ENCODE assay signal across 13 cellular contexts in genomic region chr1:1039145-1039910, GRCh38. TPM values are rescaled to one million over a fixed set of nuclear protein-coding genes. Genes with fewer than 3 reads are reported as not detected.
DNase-seq lines count a peak whose midpoint lies in the region; ATAC-seq, FAIRE-seq and TF ChIP-seq lines count a peak whose summit lies in the region.
"Had no signal": no experiment of that assay in that cellular context is flagged by ENCODE, and none has a peak within 500 bp of the region (broad histone marks: within the 10 kb centered on the region; RNA-seq: fewer than 3 reads in every experiment).

No MANE protein-coding gene starts in this region.

- in situ Hi-C loops in GM12878 (cut with MboI): no loop called here

- no peak for TF ChIP-seq EP300 in GM12878 (IDR thresholded peaks at IDR 0.05; ENCODE audit: borderline replicate concordance in 1 of 2, control insufficient read depth in 1 of 2, low read depth in 2 of 2, low read length in 2 of 2)

- peaks cover 15% of the 10 kb centered on the region for H3K4me1 Mint-ChIP-seq in activated CD4-positive, alpha-beta T cell treated with anti-CD3 and anti-CD28 coated beads for 36 hours
- peaks cover 30% of the 10 kb centered on the region for H3K4me1 Mint-ChIP-seq in stimulated activated effector memory CD8-positive, alpha-beta T cell treated with anti-CD3 and anti-CD28 coated beads, Interleukin-12 subunit alpha, Interleukin-12 subunit beta, amount 100 ng/mL, for 72 hours

- DNase-seq in activated CD4-positive, alpha-beta T cell treated with anti-CD3 and anti-CD28 coated beads for 36 hours: peak; percentile 54
- DNase-seq in activated CD4-positive, alpha-beta T cell treated with anti-CD3 and anti-CD28 coated beads, Interleukin-2, amount 50 U/mL, for 1 hour: no peak
- DNase-seq in MV-4-11 (lab: John Stamatoyannopoulos, UW) (peak; percentile 81), GM12878 (ENCODE audit: low read depth, low spot score) (no peak), left colon (no peak), SHP77 (lab: John Stamatoyannopoulos, UW) (no peak)
- DNase-seq in stimulated activated effector memory CD8-positive, alpha-beta T cell treated with anti-CD3 and anti-CD28 coated beads, Interleukin-12 subunit alpha, Interleukin-12 subunit beta, amount 100 ng/mL, for 72 hours (ENCODE audit: low spot score in 2 of 2): no peak
- DNase-seq: left ventricle myocardium inferior, NCI-H345 had no signal

- POLR2A ChIA-PET in activated CD4-positive, alpha-beta T cell treated with anti-CD3 and anti-CD28 coated beads for 36 hours (lab: Charles Lee): interaction anchor here (0.6 kb wide), 1 partner anchor 58 kb away, joined by 4 read pairs; no protein-coding TSS in a partner anchor
- POLR2A ChIA-PET in GM12878 (lab: Charles Lee): interaction anchor here (0.6 to 2.4 kb wide), 9 partner anchors 19 to 211 kb away, joined by 3 to 9 read pairs (median 6); no protein-coding TSS in a partner anchor

- no peaks in the 10 kb centered on the region for H3K79me2 ChIP-seq in GM12878 (ENCODE audit: control insufficient read depth, insufficient read depth, low read length)

- H3K36me3 Mint-ChIP-seq in activated CD4-positive, alpha-beta T cell treated with anti-CD3 and anti-CD28 coated beads for 36 hours (ENCODE audit: low read depth): no peaks in the 10 kb centered on the region
- peaks cover 7% of the 10 kb centered on the region for H3K36me3 Mint-ChIP-seq in stimulated activated effector memory CD8-positive, alpha-beta T cell treated with anti-CD3 and anti-CD28 coated beads, Interleukin-12 subunit alpha, Interleukin-12 subunit beta, amount 100 ng/mL, for 72 hours

- RAD21 ChIA-PET in GM12878 (lab: Charles Lee; ENCODE audit: unreplicated experiment): interaction anchor here (0.6 to 3.5 kb wide), 5 partner anchors 7 to 212 kb away, joined by 3 to 26 read pairs (median 5); partner anchors contain the start of gene ISG15

- TF ChIP-seq POLR2A in GM12878 (IDR thresholded peaks at IDR 0.05; ENCODE audit: low read depth, low read length): no peak

- ATAC-seq in activated CD4-positive, alpha-beta T cell treated with anti-CD3 and anti-CD28 coated beads for 36 hours: peak; percentile 26
- peak; percentile 18 for ATAC-seq in GM12878
- peak; percentile 65 for ATAC-seq in stimulated activated effector memory CD8-positive, alpha-beta T cell treated with anti-CD3 and anti-CD28 coated beads, Interleukin-12 subunit alpha, Interleukin-12 subunit beta, amount 100 ng/mL, for 72 hours
- ATAC-seq in left colon: no peak
- ATAC-seq in HG03108 (IDR thresholded peaks at IDR 0.05; ENCODE audit: unreplicated experiment): no peak

- peak overlapping the region; percentile 93 for H3K4me2 ChIP-seq in GM12878 (ENCODE audit: control insufficient read depth, insufficient read depth)

- TF ChIP-seq CTCF in GM12878 (IDR thresholded peaks at IDR 0.05 in 2 of 3, conservative IDR thresholded peaks at IDR 0.05 in 1 of 3; ENCODE audit: control insufficient read depth in 2 of 3, extremely low read depth in 1 of 3, insufficient read depth in 1 of 3, low read depth in 3 of 3, low read length in 3 of 3): no peak

- H3K9me3 Mint-ChIP-seq in activated CD4-positive, alpha-beta T cell treated with anti-CD3 and anti-CD28 coated beads for 36 hours (ENCODE audit: low read depth): no peaks in the 10 kb centered on the region
- H3K9me3 Mint-ChIP-seq in stimulated activated effector memory CD8-positive, alpha-beta T cell treated with anti-CD3 and anti-CD28 coated beads, Interleukin-12 subunit alpha, Interleukin-12 subunit beta, amount 100 ng/mL, for 72 hours: no peaks in the 10 kb centered on the region

- no peaks in the 10 kb centered on the region for H3K27me3 ChIP-seq in GM12878 (replicated peaks in 1 of 2; ENCODE audit: control insufficient read depth in 2 of 2, insufficient read depth in 2 of 2, low read length in 1 of 2)

- no peak for FAIRE-seq in GM12878 (lab: Jason Lieb, UNC)
- FAIRE-seq: A204.1 had no signal

- peaks cover 28% of the 10 kb centered on the region for H3K4me1 ChIP-seq in GM12878 (ENCODE audit: control insufficient read depth, insufficient read depth, low read length)

- no peak overlapping the region for H3K9ac ChIP-seq in GM12878 (ENCODE audit: control insufficient read depth, insufficient read depth, low read length)

- WGBS in GM12878 (ENCODE audit: insufficient coverage, insufficient replicate concordance, low lambda C conversion rate, missing lambda C conversion rate): 13% methylated on average over 16 of the region's 17 CpGs

- CTCF ChIA-PET in activated CD4-positive, alpha-beta T cell treated with anti-CD3 and anti-CD28 coated beads for 36 hours (lab: Charles Lee): interaction anchor here (0.6 to 1.6 kb wide), 2 partner anchors 25 to 211 kb away, joined by 3 to 7 read pairs; no protein-coding TSS in a partner anchor
- CTCF ChIA-PET in GM12878 (lab: Yijun Ruan, JAX): interaction anchor here (0.9 to 3.3 kb wide), 6 partner anchors 8 to 80 kb away, joined by 3 to 29 read pairs (median 4); no protein-coding TSS in a partner anchor

- SMC1A ChIA-PET in GM12878 (lab: Charles Lee; ENCODE audit: uncharacterized antibody, unreplicated experiment): interaction anchor here (0.9 to 2.2 kb wide), 7 partner anchors 8 to 252 kb away, joined by 3 to 14 read pairs (median 4); partner anchors contain the start of gene ISG15

- no peaks in the 10 kb centered on the region for H4K20me1 ChIP-seq in GM12878 (ENCODE audit: control insufficient read depth, insufficient read depth)

- peak overlapping the region; percentile 35 for H3K4me3 Mint-ChIP-seq in activated CD4-positive, alpha-beta T cell treated with anti-CD3 and anti-CD28 coated beads for 36 hours
- H3K4me3 Mint-ChIP-seq in stimulated activated effector memory CD8-positive, alpha-beta T cell treated with anti-CD3 and anti-CD28 coated beads, Interleukin-12 subunit alpha, Interleukin-12 subunit beta, amount 100 ng/mL, for 72 hours: peak overlapping the region; percentile 77

- no peak overlapping the region for H3K27ac Mint-ChIP-seq in activated CD4-positive, alpha-beta T cell treated with anti-CD3 and anti-CD28 coated beads for 36 hours
- peak overlapping the region; percentile 46 for H3K27ac Mint-ChIP-seq in stimulated activated effector memory CD8-positive, alpha-beta T cell treated with anti-CD3 and anti-CD28 coated beads, Interleukin-12 subunit alpha, Interleukin-12 subunit beta, amount 100 ng/mL, for 72 hours

- no peak for TF ChIP-seq RAD21 in GM12878 (IDR thresholded peaks at IDR 0.05; ENCODE audit: insufficient read depth, low read depth, low read length)

- peak overlapping the region; percentile 32; the same call in 1 of the 2 replicates for H3K4me3 ChIP-seq in GM12878

- peaks cover 22% of the 10 kb centered on the region for H3K27me3 Mint-ChIP-seq in activated CD4-positive, alpha-beta T cell treated with anti-CD3 and anti-CD28 coated beads for 36 hours

- BruUV-seq in GM12878 (replicated peaks; lab: Mats Ljungman, UMichigan): no TSS peak

- no peak overlapping the region for H3K27ac ChIP-seq in GM12878 (ENCODE audit: control insufficient read depth, insufficient read depth)
- H3K27ac ChIP-seq: cardiac muscle cell, left ventricle myocardium inferior had no signal

- H2AFZ ChIP-seq in GM12878 (ENCODE audit: control insufficient read depth, low read depth, low read length): no peak overlapping the region

- intact Hi-C loops in activated CD4-positive, alpha-beta T cell treated with anti-CD3 and anti-CD28 coated beads for 36 hours (cut with DNase I, micrococcal nuclease): loop anchor here in 1 of 2 experiments (10.0 kb wide), 2 partner anchors 55 to 265 kb away; partner anchors contain the start of genes ACAP3, PERM1 and PUSL1
- intact Hi-C loops in GM12878 (cut with micrococcal nuclease; ENCODE audit: unreplicated experiment) (loop anchor here (1.0 kb wide), 1 partner anchor 25 kb away; no protein-coding TSS in a partner anchor), left colon (cut with DNase I, micrococcal nuclease) (no loop called here)

- peaks cover 0 to 7% of the 10 kb centered on the region in 2 experiments; a peak in 2 of 4 replicates for H3K36me3 ChIP-seq in GM12878 (ENCODE audit: control insufficient read depth in 2 of 2, insufficient read depth in 2 of 2, low read length in 1 of 2)

- H3K9me3 ChIP-seq in GM12878 (replicated peaks; ENCODE audit: control insufficient read depth, insufficient read depth, low read length): no peaks in the 10 kb centered on the region
- H3K9me3 ChIP-seq: left ventricle myocardium inferior had no signal

RNA-seq across cellular contexts. Expression of gene AGRN, which starts 19.4 kb away (rescaled TPM):
- 10 to 100 TPM; 22.7 to 24.4 TPM for total RNA-seq in activated CD4-positive, alpha-beta T cell treated with anti-CD3 and anti-CD28 coated beads for 36 hours
- total RNA-seq in GM12878 (2013; cell fraction: nucleolus; rRNA removed): 203 and 241 TPM in 2 replicates
- total RNA-seq in GM12878 (2014; rRNA removed) (10.0 and 11.0 TPM in 2 replicates), GM12878 (2014; rRNA removed; fragmentation: Illumina TruSeq; extraction: Trizol) (3.1 and 3.6 TPM in 2 replicates), GM12878 (2021) (40.4 and 41.8 TPM in 2 replicates), left colon (10 to 100 TPM; 54.0 to 59.5 TPM)
- 16.8 TPM for polyA plus RNA-seq in GM12878 (2011; ENCODE audit: low read depth)
- polyA plus RNA-seq in GM12878 (2011; rRNA removed) (13.3 and 21.7 TPM in 2 replicates), GM12878 (2014; fragmentation: Illumina TruSeq; extraction: Trizol) (5.0 and 6.3 TPM in 2 replicates), GM12878 (2014; fragmentation: Nextera tagmentation; extraction: Ambion mirVana) (under 1 TPM; 0.02 TPM), GM12878 (2014; rRNA removed) (23.7 and 25.1 TPM in 2 replicates), GM12878 (2016; fragmentation: Nextera tagmentation; extraction: Ambion mirVana) (under 1 TPM; 0.95 to 0.96 TPM)
- polyA plus RNA-seq in GM12878 (2011; cell fraction: cytosol; rRNA removed): 32.2 and 37.6 TPM in 2 replicates
- 468 and 475 TPM in 2 replicates for polyA plus RNA-seq in GM12878 (2011; cell fraction: nucleus; rRNA removed)
- 33.2 and 37.4 TPM in 2 replicates for polyA plus RNA-seq in GM12878 (2012)
- 27.1 and 40.5 TPM in 2 replicates for polyA minus RNA-seq in GM12878 (2011; rRNA and poly(A)+ RNA removed)
- 25.4 and 29.5 TPM in 2 replicates for polyA minus RNA-seq in GM12878 (2011; cell fraction: cytosol; rRNA and poly(A)+ RNA removed)
- polyA minus RNA-seq in GM12878 (2011; cell fraction: nucleus; rRNA and poly(A)+ RNA removed): 65.0 and 71.8 TPM in 2 replicates

RNA-seq across cellular contexts. Expression of gene ISG15, which starts 26.0 kb away (rescaled TPM):
- total RNA-seq in activated CD4-positive, alpha-beta T cell treated with anti-CD3 and anti-CD28 coated beads for 36 hours: 10 to 100 TPM; 30.5 to 51.7 TPM
- 7.8 and 8.2 TPM in 2 replicates for total RNA-seq in GM12878 (2013; cell fraction: nucleolus; rRNA removed)
- 357 and 384 TPM in 2 replicates for total RNA-seq in GM12878 (2014; rRNA removed)
- total RNA-seq in GM12878 (2014; rRNA removed; fragmentation: Illumina TruSeq; extraction: Trizol): 72.7 and 74.1 TPM in 2 replicates
- total RNA-seq in GM12878 (2021): 282 and 338 TPM in 2 replicates
- 95.7 TPM for polyA plus RNA-seq in GM12878 (2011; ENCODE audit: low read depth)
- polyA plus RNA-seq in GM12878 (2011; rRNA removed): 108 and 314 TPM in 2 replicates
- 516 and 935 TPM in 2 replicates for polyA plus RNA-seq in GM12878 (2011; cell fraction: cytosol; rRNA removed)
- 365 and 403 TPM in 2 replicates for polyA plus RNA-seq in GM12878 (2011; cell fraction: nucleus; rRNA removed)
- 362 and 375 TPM in 2 replicates for polyA plus RNA-seq in GM12878 (2012)
- polyA plus RNA-seq in GM12878 (2014; fragmentation: Illumina TruSeq; extraction: Trizol): 1.3 and 7.8 TPM in 2 replicates
- 100 to 1,000 TPM in 1 of 2 experiments, 10 to 100 TPM in 1; 68.9 to 126 TPM for polyA plus RNA-seq in GM12878 (2014; fragmentation: Nextera tagmentation; extraction: Ambion mirVana)
- 378 and 409 TPM in 2 replicates for polyA plus RNA-seq in GM12878 (2014; rRNA removed)
- polyA plus RNA-seq in GM12878 (2016; fragmentation: Nextera tagmentation; extraction: Ambion mirVana): 100 to 1,000 TPM; 266 to 307 TPM
- polyA minus RNA-seq in GM12878 (2011; rRNA and poly(A)+ RNA removed): 73.1 and 231 TPM in 2 replicates
- 81.3 and 93.7 TPM in 2 replicates for polyA minus RNA-seq in GM12878 (2011; cell fraction: cytosol; rRNA and poly(A)+ RNA removed)
- polyA minus RNA-seq in GM12878 (2011; cell fraction: nucleus; rRNA and poly(A)+ RNA removed): 59.8 and 76.6 TPM in 2 replicates
- total RNA-seq in left colon: 10 to 100 TPM; 31.2 to 37.9 TPM

RNA-seq across cellular contexts. Expression of gene RNF223, which starts 34.8 kb away (rescaled TPM):
- total RNA-seq in activated CD4-positive, alpha-beta T cell treated with anti-CD3 and anti-CD28 coated beads for 36 hours: not detected
- 0.33 TPM in 1 of 2 replicates, not detected in the other for total RNA-seq in GM12878 (2013; cell fraction: nucleolus; rRNA removed)
- total RNA-seq in GM12878 (2014; rRNA removed) (0.06 TPM in 1 of 2 replicates, not detected in the other), GM12878 (2014; rRNA removed; fragmentation: Illumina TruSeq; extraction: Trizol) (not detected in 2 replicates), GM12878 (2021) (not detected in 2 replicates), left colon (1 to 10 TPM; 3.4 to 5.3 TPM)
- not detected for polyA plus RNA-seq in GM12878 (2011; ENCODE audit: low read depth)
- polyA plus RNA-seq in GM12878 (2011; rRNA removed) (not detected in 2 replicates), GM12878 (2014; fragmentation: Illumina TruSeq; extraction: Trizol) (not detected in 2 replicates), GM12878 (2014; fragmentation: Nextera tagmentation; extraction: Ambion mirVana) (not detected), GM12878 (2014; rRNA removed) (not detected in 2 replicates), GM12878 (2016; fragmentation: Nextera tagmentation; extraction: Ambion mirVana) (not detected)
- polyA plus RNA-seq in GM12878 (2011; cell fraction: cytosol; rRNA removed): not detected in 2 replicates
- not detected in 2 replicates for polyA plus RNA-seq in GM12878 (2011; cell fraction: nucleus; rRNA removed)
- 0.11 and 0.21 TPM in 2 replicates for polyA plus RNA-seq in GM12878 (2012)
- not detected in 2 replicates for polyA minus RNA-seq in GM12878 (2011; rRNA and poly(A)+ RNA removed)
- polyA minus RNA-seq in GM12878 (2011; cell fraction: cytosol; rRNA and poly(A)+ RNA removed): not detected in 2 replicates
- not detected in 2 replicates for polyA minus RNA-seq in GM12878 (2011; cell fraction: nucleus; rRNA and poly(A)+ RNA removed)
- total RNA-seq: left ventricle myocardium inferior, SK-MEL-5 had no signal
- polyA plus RNA-seq: cardiac muscle cell had no signal

RNA-seq across cellular contexts. Expression of gene HES4, which starts 39.4 kb away (rescaled TPM):
- total RNA-seq in activated CD4-positive, alpha-beta T cell treated with anti-CD3 and anti-CD28 coated beads for 36 hours: 1 to 10 TPM; 3.5 to 4.2 TPM
- total RNA-seq in GM12878 (2013; cell fraction: nucleolus; rRNA removed): 1.2 and 2.2 TPM in 2 replicates
- 0.73 and 0.76 TPM in 2 replicates for total RNA-seq in GM12878 (2014; rRNA removed)
- not detected in 2 replicates for total RNA-seq in GM12878 (2014; rRNA removed; fragmentation: Illumina TruSeq; extraction: Trizol)
- total RNA-seq in GM12878 (2021): 0.97 and 1.2 TPM in 2 replicates
- polyA plus RNA-seq in GM12878 (2011; ENCODE audit: low read depth): 0.45 TPM
- polyA plus RNA-seq in GM12878 (2011; rRNA removed): 0.62 and 1.7 TPM in 2 replicates
- polyA plus RNA-seq in GM12878 (2011; cell fraction: cytosol; rRNA removed): 5.7 and 9.0 TPM in 2 replicates
- 26.7 and 31.4 TPM in 2 replicates for polyA plus RNA-seq in GM12878 (2011; cell fraction: nucleus; rRNA removed)
- 0.47 and 2.2 TPM in 2 replicates for polyA plus RNA-seq in GM12878 (2012)
- not detected in 2 replicates for polyA plus RNA-seq in GM12878 (2014; fragmentation: Illumina TruSeq; extraction: Trizol)
- not detected for polyA plus RNA-seq in GM12878 (2014; fragmentation: Nextera tagmentation; extraction: Ambion mirVana)
- polyA plus RNA-seq in GM12878 (2014; rRNA removed): 0.75 and 0.85 TPM in 2 replicates
- under 1 TPM in 1 of 2 experiments, not detected in 1; 0.44 TPM for polyA plus RNA-seq in GM12878 (2016; fragmentation: Nextera tagmentation; extraction: Ambion mirVana)
- polyA minus RNA-seq in GM12878 (2011; rRNA and poly(A)+ RNA removed): 0.41 TPM in 1 of 2 replicates, not detected in the other
- 2.3 and 3.1 TPM in 2 replicates for polyA minus RNA-seq in GM12878 (2011; cell fraction: cytosol; rRNA and poly(A)+ RNA removed)
- polyA minus RNA-seq in GM12878 (2011; cell fraction: nucleus; rRNA and poly(A)+ RNA removed): 3.3 and 3.7 TPM in 2 replicates
- 10 to 100 TPM; 19.5 to 24.2 TPM for total RNA-seq in left colon

RNA-seq across cellular contexts. Expression of gene PERM1, which starts 57.4 kb away (rescaled TPM):
- not detected for total RNA-seq in activated CD4-positive, alpha-beta T cell treated with anti-CD3 and anti-CD28 coated beads for 36 hours
- total RNA-seq in GM12878 (2013; cell fraction: nucleolus; rRNA removed): not detected in 2 replicates
- total RNA-seq in GM12878 (2014; rRNA removed): not detected in 2 replicates
- not detected in 2 replicates for total RNA-seq in GM12878 (2014; rRNA removed; fragmentation: Illumina TruSeq; extraction: Trizol)
- total RNA-seq in GM12878 (2021): not detected in 2 replicates
- polyA plus RNA-seq in GM12878 (2011; ENCODE audit: low read depth): not detected
- not detected in 2 replicates for polyA plus RNA-seq in GM12878 (2011; rRNA removed)
- polyA plus RNA-seq in GM12878 (2011; cell fraction: cytosol; rRNA removed): 0.02 TPM in 1 of 2 replicates, not detected in the other
- polyA plus RNA-seq in GM12878 (2011; cell fraction: nucleus; rRNA removed): not detected in 2 replicates
- 0.30 and 0.38 TPM in 2 replicates for polyA plus RNA-seq in GM12878 (2012)
- not detected in 2 replicates for polyA plus RNA-seq in GM12878 (2014; fragmentation: Illumina TruSeq; extraction: Trizol)
- not detected for polyA plus RNA-seq in GM12878 (2014; fragmentation: Nextera tagmentation; extraction: Ambion mirVana)
- not detected in 2 replicates for polyA plus RNA-seq in GM12878 (2014; rRNA removed)
- polyA plus RNA-seq in GM12878 (2016; fragmentation: Nextera tagmentation; extraction: Ambion mirVana): not detected
- polyA minus RNA-seq in GM12878 (2011; rRNA and poly(A)+ RNA removed): not detected in 2 replicates
- not detected in 2 replicates for polyA minus RNA-seq in GM12878 (2011; cell fraction: cytosol; rRNA and poly(A)+ RNA removed)
- not detected in 2 replicates for polyA minus RNA-seq in GM12878 (2011; cell fraction: nucleus; rRNA and poly(A)+ RNA removed)
- under 1 TPM in 1 of 2 donors, not detected in 1; 0.14 TPM for total RNA-seq in left colon

Comparison
In these comparisons a context has a peak if more than half of its experiments do, and no peak if none do; other contexts are left out.
1. DNase-seq: peak in activated CD4-positive, alpha-beta T cell treated with anti-CD3 and anti-CD28 coated beads for 36 hours (single experiment) and MV-4-11 (single experiment); none in activated CD4-positive, alpha-beta T cell treated with anti-CD3 and anti-CD28 coated beads, Interleukin-2, amount 50 U/mL, for 1 hour (single experiment), GM12878 (single experiment), stimulated activated effector memory CD8-positive, alpha-beta T cell treated with anti-CD3 and anti-CD28 coated beads, Interleukin-12 subunit alpha, Interleukin-12 subunit beta, amount 100 ng/mL, for 72 hours (0 of 2), left colon (0 of 2) and SHP77 (0 of 2).
2. ATAC-seq: peak in activated CD4-positive, alpha-beta T cell treated with anti-CD3 and anti-CD28 coated beads for 36 hours (single experiment), GM12878 (single experiment) and stimulated activated effector memory CD8-positive, alpha-beta T cell treated with anti-CD3 and anti-CD28 coated beads, Interleukin-12 subunit alpha, Interleukin-12 subunit beta, amount 100 ng/mL, for 72 hours (single experiment); none in left colon (single experiment) and HG03108 (single experiment).